21 cellular contexts compared by ENCODE assay signal in the genomic region with DNA sequence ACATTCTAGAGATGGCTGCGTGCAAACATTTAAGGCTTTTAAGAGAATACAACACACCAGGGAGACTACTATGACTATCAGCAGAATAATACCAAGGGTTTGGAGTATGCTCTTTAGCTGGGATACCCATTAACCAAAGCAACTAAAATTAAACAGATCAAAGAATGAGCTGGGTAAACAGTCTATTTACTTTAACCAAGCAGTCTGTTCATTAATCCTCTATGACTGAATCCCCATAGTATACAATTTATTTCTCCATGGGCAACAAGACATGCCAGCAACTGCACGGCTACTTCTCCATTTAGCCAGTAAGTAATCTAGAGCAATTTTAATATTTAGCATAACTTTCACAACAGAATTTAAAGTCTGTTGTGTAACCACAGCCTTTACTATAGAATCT.
"Had no signal": no experiment of that assay in that cellular context is flagged by ENCODE, and none has a peak within 500 bp of the region (broad histone marks: within the 10 kb centered on the region; RNA-seq: fewer than 3 reads in every experiment).

No MANE protein-coding gene starts in this region.

- H3K27me3 ChIP-seq: thyroid gland had no signal

- H3K27ac Mint-ChIP-seq: activated CD4-positive, alpha-beta T cell treated with anti-CD3 and anti-CD28 coated beads, Interleukin-2, amount 10 ng/mL, durations not matched to agents 7 days and 5 days; nephron progenitor cell had no signal

- FAIRE-seq: endometrium, frontal cortex, keratinocyte had no signal

- H3K36me3 ChIP-seq: thyroid gland had no signal

- H3K9me3 ChIP-seq: thyroid gland had no signal

- H3K4me3 ChIP-seq: coronary artery, thyroid gland had no signal

- H3K4me3 Mint-ChIP-seq: activated CD4-positive, alpha-beta T cell treated with anti-CD3 and anti-CD28 coated beads, Interleukin-2, amount 10 ng/mL, durations not matched to agents 7 days and 5 days; activated T-cell treated with anti-CD3 and anti-CD28 coated beads, Interleukin-2, amount 50 U/mL, for 4 hours; nephron progenitor cell had no signal

- DNase-seq: activated CD4-positive, alpha-beta T cell treated with anti-CD3 and anti-CD28 coated beads, Interleukin-2, amount 10 ng/mL, durations not matched to agents 7 days and 5 days; activated CD8-positive, alpha-beta memory T cell treated with anti-CD3 and anti-CD28 coated beads, Interleukin-2, amount 50 U/mL, for 4 hours; activated naive CD4-positive, alpha-beta T cell treated with anti-CD3 and anti-CD28 coated beads, Interleukin-2, amount 50 U/mL, for 16 hours; activated T-cell treated with anti-CD3 and anti-CD28 coated beads, Interleukin-2, amount 50 U/mL, for 4 hours; aorta; erythroblast; hypothalamus; mammary epithelial cell; nephron progenitor cell; nucleus accumbens; posterior cingulate gyrus; stimulated activated CD4-positive, alpha-beta T cell treated with anti-CD3 and anti-CD28 coated beads, Interleukin-12 subunit alpha, Interleukin-12 subunit beta, amount 100 ng/mL, for 4 hours; stimulated activated CD4-positive, alpha-beta T cell treated with anti-CD3 and anti-CD28 coated beads, Interleukin-1b, Interleukin-23, amount 100 ng/mL, for 48 hours; stimulated activated CD8-positive, alpha-beta memory T cell treated with anti-CD3 and anti-CD28 coated beads, Interleukin-4, amount 100 ng/mL, for 48 hours; stimulated activated naive CD4-positive, alpha-beta T cell; thyroid gland had no signal

- H3K27ac ChIP-seq: coronary artery, thyroid gland had no signal

- ATAC-seq: activated CD4-positive, CD25-positive, alpha-beta regulatory T cell treated with anti-CD3 and anti-CD28 coated beads, Interleukin-2, amount 50 U/mL, for 24 hours; activated T-cell treated with anti-CD3 and anti-CD28 coated beads, Interleukin-2, amount 50 U/mL, for 4 hours had no signal
